8 cellular contexts compared by ENCODE assay signal in genomic region chr4:48483006-48483776, GRCh38. TPM values are rescaled to one million over a fixed set of nuclear protein-coding genes. Genes with fewer than 3 reads are reported as not detected.
DNase-seq lines count a peak whose midpoint lies in the region; ATAC-seq and TF ChIP-seq lines count a peak whose summit lies in the region.

Gene SLC10A4, plus strand, starts transcription at chr4:48483343. Its CDS starts 219 bp downstream, at chr4:48483562.

- DNase-seq in EL (peak; percentile 21), Kasumi-1 (lab: John Stamatoyannopoulos, UW) (peak; percentile 52 to 62), iPS-NIHi7 (ENCODE audit: extremely low spot score) (peak; percentile 69), thoracic aorta (ENCODE audit: low spot score) (no peak)
- peak; percentile 29 for DNase-seq in activated T-cell treated with anti-CD3 and anti-CD28 coated beads, Interleukin-2, amount 50 U/mL, for 1 hour
- DNase-seq in stimulated activated naive CD4-positive, alpha-beta T cell treated with Interleukin-2 at 50 U/mL for 16 hours (lab: John Stamatoyannopoulos, UW), result no peak

- TF ChIP-seq CTCF in thoracic aorta (IDR thresholded peaks at IDR 0.05), result no peak

- H3K4me1 ChIP-seq in thoracic aorta (ENCODE audit: control insufficient read depth in 1 of 2, low read depth in 2 of 2), result peaks cover 10 to 23% of the 10 kb centered on the region in 2 donors

- no peaks in the 10 kb centered on the region for H3K9me3 ChIP-seq in thoracic aorta

- H3K27ac ChIP-seq in thoracic aorta, result no peak within 1 kb of the TSS

- peaks cover 7% of the 10 kb centered on the region for H3K27me3 ChIP-seq in thoracic aorta (replicated peaks; ENCODE audit: insufficient read depth)

- ATAC-seq in thoracic aorta (ENCODE audit: insufficient number of reproducible peaks, low FRiP score, low read depth), result no peak
- ATAC-seq in HG03095 (IDR thresholded peaks at IDR 0.05; ENCODE audit: unreplicated experiment), result no peak
- ATAC-seq in HG02884 (IDR thresholded peaks at IDR 0.05; ENCODE audit: unreplicated experiment), result no peak

- no peaks in the 10 kb centered on the region for H3K36me3 ChIP-seq in thoracic aorta

- H3K4me3 ChIP-seq in thoracic aorta, result peak within 1 kb of the TSS; percentile 69

RNA-seq across cellular contexts. Expression of gene SLC10A4, which starts in this region (rescaled TPM):
- total RNA-seq in thoracic aorta, result under 1 TPM; 0.27 to 0.42 TPM

Comparison
In these comparisons a context has a peak if more than half of its experiments do, and no peak if none do; other contexts are left out.
1. DNase-seq: peak in EL (single experiment), Kasumi-1 (2 of 2), activated T-cell treated with anti-CD3 and anti-CD28 coated beads, Interleukin-2, amount 50 U/mL, for 1 hour (single experiment) and iPS-NIHi7 (single experiment); none in thoracic aorta (single experiment) and stimulated activated naive CD4-positive, alpha-beta T cell treated with Interleukin-2 at 50 U/mL for 16 hours (single experiment).